1 cellular context compared by ENCODE assay signal in the genomic region with DNA sequence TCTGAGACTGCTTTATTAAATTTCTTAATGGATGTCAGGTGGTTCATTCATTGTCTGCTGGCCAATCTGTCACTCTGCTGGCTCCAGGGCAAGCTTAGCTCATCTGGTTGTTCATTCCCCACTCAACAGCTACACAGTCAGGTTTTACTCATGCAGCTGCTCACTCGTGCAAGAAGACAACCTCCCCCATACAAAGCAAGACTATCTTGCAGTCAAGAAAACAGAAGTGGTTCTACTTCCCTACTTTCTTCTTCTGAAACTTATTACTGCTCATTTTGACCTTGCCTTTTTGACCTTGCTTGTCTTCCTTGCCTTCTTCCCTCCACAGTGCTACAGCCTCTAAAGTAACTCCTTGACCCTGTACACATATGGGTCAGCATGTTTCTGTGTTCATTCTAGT.
TF ChIP-seq lines count a peak whose summit lies in the region.

No MANE protein-coding gene starts in this region.

TF ChIP-seq in IMR-90, 13 proteins besides CTCF, POLR2A, EP300 and RAD21:
- TF ChIP-seq FOS (IDR thresholded peaks at IDR 0.05; ENCODE audit: low read depth, low read length) = no peak
- TF ChIP-seq RFX5 (IDR thresholded peaks at IDR 0.05; ENCODE audit: low read depth, low read length) = no peak
- no peak for TF ChIP-seq SMC3 (IDR thresholded peaks at IDR 0.05; ENCODE audit: low read depth, low read length)
- no peak for TF ChIP-seq MAFK (IDR thresholded peaks at IDR 0.05; ENCODE audit: low read depth, low read length)
- TF ChIP-seq MXI1 (IDR thresholded peaks at IDR 0.05; ENCODE audit: borderline replicate concordance, low read depth, low read length) = no peak
- TF ChIP-seq, protein P1, sequence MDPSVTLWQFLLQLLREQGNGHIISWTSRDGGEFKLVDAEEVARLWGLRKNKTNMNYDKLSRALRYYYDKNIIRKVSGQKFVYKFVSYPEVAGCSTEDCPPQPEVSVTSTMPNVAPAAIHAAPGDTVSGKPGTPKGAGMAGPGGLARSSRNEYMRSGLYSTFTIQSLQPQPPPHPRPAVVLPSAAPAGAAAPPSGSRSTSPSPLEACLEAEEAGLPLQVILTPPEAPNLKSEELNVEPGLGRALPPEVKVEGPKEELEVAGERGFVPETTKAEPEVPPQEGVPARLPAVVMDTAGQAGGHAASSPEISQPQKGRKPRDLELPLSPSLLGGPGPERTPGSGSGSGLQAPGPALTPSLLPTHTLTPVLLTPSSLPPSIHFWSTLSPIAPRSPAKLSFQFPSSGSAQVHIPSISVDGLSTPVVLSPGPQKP (IDR thresholded peaks at IDR 0.05; ENCODE audit: borderline replicate concordance, low read depth, low read length) = no peak
- TF ChIP-seq RCOR1 (IDR thresholded peaks at IDR 0.05; ENCODE audit: insufficient replicate concordance, low read length) = no peak
- no peak for TF ChIP-seq BHLHE40 (IDR thresholded peaks at IDR 0.05; ENCODE audit: low read depth, low read length)
- no peak for TF ChIP-seq USF2 (IDR thresholded peaks at IDR 0.05; ENCODE audit: low read depth, low read length)
- TF ChIP-seq CHD1 (IDR thresholded peaks at IDR 0.05; ENCODE audit: low read depth, low read length) = no peak
- no peak for TF ChIP-seq NFE2L2 (IDR thresholded peaks at IDR 0.05; ENCODE audit: low read depth, low read length)
- no peak for TF ChIP-seq CEBPB (IDR thresholded peaks at IDR 0.05; ENCODE audit: low read depth, low read length)
- TF ChIP-seq MAZ (IDR thresholded peaks at IDR 0.05; ENCODE audit: borderline replicate concordance, low read depth, low read length) = no peak
